ENCODE assay signal across 9 cellular contexts in genomic region chr14:59356783-59357182, GRCh38.
A peak's percentile ranks its signal among the peaks of the same experiment; 100 is the strongest.
DNase-seq lines count a peak whose midpoint lies in the region; ATAC-seq and TF ChIP-seq lines count a peak whose summit lies in the region.
"Had no signal": no experiment of that assay in that cellular context is flagged by ENCODE, and none has a peak within 500 bp of the region (broad histone marks: within the 10 kb centered on the region; RNA-seq: fewer than 3 reads in every experiment).

No MANE protein-coding gene starts in this region.

- TF ChIP-seq POLR2A in stomach (IDR thresholded peaks at IDR 0.05), result no peak

- H3K79me2 ChIP-seq in OCI-LY7 (ENCODE audit: insufficient read depth, low read depth, low read length), result peaks cover 15% of the 10 kb centered on the region; the same call in 1 of the 2 replicates

- 86 to 90% (median 89%) methylated on average over 3 of the region's 3 CpGs for WGBS in stomach, 5 donors

- H3K4me1 ChIP-seq in OCI-LY7 (ENCODE audit: insufficient read depth, low read length, poor library complexity, severe bottlenecking), result peaks cover 92% of the 10 kb centered on the region
- H3K4me1 ChIP-seq in stomach, result peaks cover 16 to 43% (median 28%) of the 10 kb centered on the region in 4 donors

- POLR2A ChIA-PET in OCI-LY7 (lab: Charles Lee), result interaction anchor here (0.8 to 4.2 kb wide), 5 partner anchors 26 to 172 kb away, joined by 3 to 23 read pairs (median 4); no protein-coding TSS in a partner anchor

- TF ChIP-seq CTCF in GM12865 (IDR thresholded peaks at IDR 0.05; ENCODE audit: insufficient read depth, low read depth, low read length, missing control alignments), result no peak
- TF ChIP-seq CTCF in OCI-LY7 (conservative IDR thresholded peaks at IDR 0.05; ENCODE audit: low read length), result no peak
- no peak for TF ChIP-seq CTCF in stomach (IDR thresholded peaks at IDR 0.05)
- no peak for TF ChIP-seq CTCF in GM10266 (IDR thresholded peaks at IDR 0.05; ENCODE audit: control insufficient read depth, insufficient read depth, low read depth, missing control alignments)

- H3K27me3 ChIP-seq in stomach, result no peaks in the 10 kb centered on the region
- H3K27me3 ChIP-seq: BE2C had no signal

- H3K9me2 ChIP-seq in OCI-LY7 (ENCODE audit: insufficient read depth, low read length), result no peaks in the 10 kb centered on the region

- peak overlapping the region; percentile 99 for H3K27ac ChIP-seq in OCI-LY7 (ENCODE audit: low read depth, low read length, poor library complexity, severe bottlenecking)
- H3K27ac ChIP-seq in stomach, result no peak overlapping the region

- no peaks in the 10 kb centered on the region for H3K9me3 ChIP-seq in OCI-LY7 (ENCODE audit: low read length)
- no peaks in the 10 kb centered on the region for H3K9me3 ChIP-seq in stomach
- H3K9me3 ChIP-seq: BE2C had no signal

- H3K36me3 ChIP-seq in OCI-LY7 (ENCODE audit: insufficient read depth, low read length), result peaks cover 60% of the 10 kb centered on the region
- peaks cover 4 to 59% (median 57%) of the 10 kb centered on the region in 4 donors for H3K36me3 ChIP-seq in stomach
- H3K36me3 ChIP-seq: BE2C had no signal

- H2AFZ ChIP-seq in OCI-LY7 (ENCODE audit: low read length), result no peak overlapping the region; the same call in 1 of the 2 replicates

- ATAC-seq in GM19395 (IDR thresholded peaks at IDR 0.05; ENCODE audit: unreplicated experiment) (peak; percentile 63), HG02973 (IDR thresholded peaks at IDR 0.05; ENCODE audit: unreplicated experiment) (peak; percentile 67)

- intact Hi-C loops in OCI-LY7 (cut with micrococcal nuclease; ENCODE audit: unreplicated experiment) (loop anchor here (1.0 to 5.0 kb wide), 6 partner anchors 55 to 209 kb away; partner anchors contain the start of genes DAAM1, JKAMP and L3HYPDH), stomach (cut with DNase I; ENCODE audit: low total_unique reads) (no loop called here)

- H4K20me1 ChIP-seq in OCI-LY7 (ENCODE audit: insufficient read depth, low read length), result no peaks in the 10 kb centered on the region

- H3K4me3 ChIP-seq in GM12865 (ENCODE audit: low read depth, low read length) (no peak overlapping the region), OCI-LY7 (ENCODE audit: low read depth, low read length, poor library complexity, severe bottlenecking) (peak overlapping the region; percentile 62), stomach (no peak overlapping the region)

- BruUV-seq in OCI-LY7 (replicated peaks; lab: Mats Ljungman, UMichigan), result no TSS peak

- DNase-seq in GM12865 (ENCODE audit: low read depth) (peak; percentile 46), OCI-LY7 (ENCODE audit: low spot score) (peak; percentile 92), AG08396 (ENCODE audit: low spot score) (no peak), stomach (no peak), mucosa of gallbladder (ENCODE audit: low spot score) (no peak), GM10266 (ENCODE audit: extremely low spot score) (no peak)
- DNase-seq: BE2C had no signal

- TF ChIP-seq EP300 in stomach (IDR thresholded peaks at IDR 0.05), result no peak

- CTCF ChIA-PET in OCI-LY7 (lab: Charles Lee; ENCODE audit: unreplicated experiment), result interaction anchor here (0.6 kb wide), 1 partner anchor 52 kb away, joined by 3 read pairs; no protein-coding TSS in a partner anchor

- peak overlapping the region; percentile 84 for H3K4me2 ChIP-seq in OCI-LY7 (ENCODE audit: low read length)

Comparison
In these comparisons a context has a peak if more than half of its experiments do, and no peak if none do; other contexts are left out.
1. DNase-seq: peak in GM12865 (single experiment) and OCI-LY7 (single experiment); none in AG08396 (single experiment), stomach (single experiment), mucosa of gallbladder (single experiment) and GM10266 (single experiment).